16 cellular contexts compared by ENCODE assay signal in genomic region chr3:151232991-151233390, GRCh38. TPM values are rescaled to one million over a fixed set of nuclear protein-coding genes. Genes with fewer than 3 reads are reported as not detected.
DNase-seq lines count a peak whose midpoint lies in the region; ATAC-seq and TF ChIP-seq lines count a peak whose summit lies in the region.
"Had no signal": no experiment of that assay in that cellular context is flagged by ENCODE, and none has a peak within 500 bp of the region (broad histone marks: within the 10 kb centered on the region; RNA-seq: fewer than 3 reads in every experiment).

No MANE protein-coding gene starts in this region.

- H3K4me3 Mint-ChIP-seq in activated CD4-positive, alpha-beta T cell treated with anti-CD3 and anti-CD28 coated beads, Interleukin-2, amount 10 ng/mL, durations not matched to agents 24 days and 14 days: no peak overlapping the region
- H3K4me3 Mint-ChIP-seq in WTC11 (no peak overlapping the region), naive B cell (peak overlapping the region in 1 of 8 donors; percentile 57)
- H3K4me3 Mint-ChIP-seq in stimulated activated memory B cell treated with anti-CD40 and anti-IgM and Interleukin-4, amounts not matched to agents 10 μg/mL and 1 μg/mL and 100 μg/mL, for 72 hours: no peak overlapping the region

- POLR2A ChIA-PET in WTC11 (lab: Charles Lee): no interaction called here

- no peaks in the 10 kb centered on the region for H3K9me3 Mint-ChIP-seq in activated CD4-positive, alpha-beta T cell treated with anti-CD3 and anti-CD28 coated beads, Interleukin-2, amount 10 ng/mL, durations not matched to agents 24 days and 14 days
- H3K9me3 Mint-ChIP-seq in WTC11: peaks cover 7% of the 10 kb centered on the region
- H3K9me3 Mint-ChIP-seq in naive B cell: peaks cover 0 to 3% (median 0%) of the 10 kb centered on the region in 7 donors
- no peaks in the 10 kb centered on the region for H3K9me3 Mint-ChIP-seq in stimulated activated memory B cell treated with anti-CD40 and anti-IgM and Interleukin-4, amounts not matched to agents 10 μg/mL and 1 μg/mL and 100 μg/mL, for 72 hours
- H3K9me3 Mint-ChIP-seq: CD8-positive, alpha-beta memory T cell had no signal

- H3K36me3 Mint-ChIP-seq in activated CD4-positive, alpha-beta T cell treated with anti-CD3 and anti-CD28 coated beads, Interleukin-2, amount 10 ng/mL, durations not matched to agents 24 days and 14 days (ENCODE audit: low read depth): no peaks in the 10 kb centered on the region
- H3K36me3 Mint-ChIP-seq in WTC11: peaks cover 12% of the 10 kb centered on the region
- H3K36me3 Mint-ChIP-seq in naive B cell: peaks cover 5 to 8% of the 10 kb centered on the region in 2 donors
- H3K36me3 Mint-ChIP-seq in stimulated activated memory B cell treated with anti-CD40 and anti-IgM and Interleukin-4, amounts not matched to agents 10 μg/mL and 1 μg/mL and 100 μg/mL, for 72 hours: no peaks in the 10 kb centered on the region
- H3K36me3 Mint-ChIP-seq: CD8-positive, alpha-beta memory T cell had no signal

- H3K4me1 Mint-ChIP-seq in activated CD4-positive, alpha-beta T cell treated with anti-CD3 and anti-CD28 coated beads, Interleukin-2, amount 10 ng/mL, durations not matched to agents 24 days and 14 days: peaks cover 24% of the 10 kb centered on the region
- H3K4me1 Mint-ChIP-seq in WTC11 (peaks cover 41% of the 10 kb centered on the region), naive B cell (peaks cover 38 to 60% (median 54%) of the 10 kb centered on the region in 3 donors)
- peaks cover 21% of the 10 kb centered on the region for H3K4me1 Mint-ChIP-seq in stimulated activated memory B cell treated with anti-CD40 and anti-IgM and Interleukin-4, amounts not matched to agents 10 μg/mL and 1 μg/mL and 100 μg/mL, for 72 hours

- peak; percentile 34 for DNase-seq in activated CD4-positive, alpha-beta T cell treated with anti-CD3 and anti-CD28 coated beads, Interleukin-2, amount 10 ng/mL, durations not matched to agents 24 days and 14 days
- no peak for DNase-seq in activated CD4-positive, alpha-beta T cell treated with anti-CD3 and anti-CD28 coated beads, Interleukin-2, amount 50 U/mL, for 48 hours
- no peak for DNase-seq in WTC11 (ENCODE audit: low spot score)
- no peak for DNase-seq in naive B cell
- DNase-seq in NAMALWA (ENCODE audit: low spot score): no peak
- DNase-seq in NCI-H187 (lab: John Stamatoyannopoulos, UW): no peak
- no peak for DNase-seq in foreskin fibroblast
- DNase-seq: 8988T; AML-193; Caco-2; CD8-positive, alpha-beta memory T cell; DND-41; GDM1 had no signal

- TF ChIP-seq CTCF in WTC11 (IDR thresholded peaks at IDR 0.05) (no peak), foreskin fibroblast (IDR thresholded peaks at IDR 0.05; ENCODE audit: low read depth, low read length) (no peak)

- no peak overlapping the region for H3K27ac Mint-ChIP-seq in activated CD4-positive, alpha-beta T cell treated with anti-CD3 and anti-CD28 coated beads, Interleukin-2, amount 10 ng/mL, durations not matched to agents 24 days and 14 days
- peak overlapping the region; percentile 88 for H3K27ac Mint-ChIP-seq in WTC11
- H3K27ac Mint-ChIP-seq in naive B cell: peak overlapping the region in 5 of 6 donors; percentile 45 to 99 (median 60)
- H3K27ac Mint-ChIP-seq in stimulated activated memory B cell treated with anti-CD40 and anti-IgM and Interleukin-4, amounts not matched to agents 10 μg/mL and 1 μg/mL and 100 μg/mL, for 72 hours: peak overlapping the region; percentile 26

- no peak overlapping the region for H3K4me3 ChIP-seq in foreskin fibroblast (ENCODE audit: low read depth in 1 of 2, low read length in 2 of 2)
- H3K4me3 ChIP-seq: BLaER1 had no signal

- peak; percentile 56 for ATAC-seq in WTC11
- ATAC-seq in naive B cell (ENCODE audit: low read depth in 2 of 2): no peak
- ATAC-seq in stimulated activated memory B cell treated with anti-CD40 and anti-IgM and Interleukin-4, amounts not matched to agents 10 μg/mL and 1 μg/mL and 100 μg/mL, for 72 hours: no peak

- no peaks in the 10 kb centered on the region for H3K27me3 Mint-ChIP-seq in activated CD4-positive, alpha-beta T cell treated with anti-CD3 and anti-CD28 coated beads, Interleukin-2, amount 10 ng/mL, durations not matched to agents 24 days and 14 days
- H3K27me3 Mint-ChIP-seq in WTC11 (ENCODE audit: low read depth) (no peaks in the 10 kb centered on the region), naive B cell (no peaks in the 10 kb centered on the region)
- H3K27me3 Mint-ChIP-seq in stimulated activated memory B cell treated with anti-CD40 and anti-IgM and Interleukin-4, amounts not matched to agents 10 μg/mL and 1 μg/mL and 100 μg/mL, for 72 hours: no peaks in the 10 kb centered on the region
- H3K27me3 Mint-ChIP-seq: CD8-positive, alpha-beta memory T cell had no signal

- CTCF ChIA-PET in WTC11 (lab: Charles Lee): interaction anchor here (1.3 kb wide), 1 partner anchor 34 kb away, joined by 4 read pairs; no protein-coding TSS in a partner anchor

- intact Hi-C loops in activated CD4-positive, alpha-beta T cell treated with anti-CD3 and anti-CD28 coated beads, Interleukin-2, amount 10 ng/mL, durations not matched to agents 24 days and 14 days (cut with micrococcal nuclease): no loop called here

TF ChIP-seq in WTC11, 78 proteins besides CTCF, POLR2A, EP300 and RAD21 (continues in another document):
- TF ChIP-seq ZNF396 (CRISPR knock-in tag; IDR thresholded peaks at IDR 0.05; ENCODE audit: borderline replicate concordance) (no peak), FOXJ3 (CRISPR knock-in tag; IDR thresholded peaks at IDR 0.05; ENCODE audit: borderline replicate concordance) (no peak), SOX15 (CRISPR knock-in tag; IDR thresholded peaks at IDR 0.05) (no peak), E2F5 (CRISPR knock-in tag; IDR thresholded peaks at IDR 0.05) (no peak), PREB (CRISPR knock-in tag; IDR thresholded peaks at IDR 0.05; ENCODE audit: borderline replicate concordance) (no peak), CREB1 (CRISPR knock-in tag; IDR thresholded peaks at IDR 0.05) (no peak), FOXK1 (CRISPR knock-in tag; IDR thresholded peaks at IDR 0.05) (no peak), MAX (CRISPR knock-in tag; IDR thresholded peaks at IDR 0.05) (no peak), HMGA2 (CRISPR knock-in tag; IDR thresholded peaks at IDR 0.05) (no peak), ZNF416 (CRISPR knock-in tag; IDR thresholded peaks at IDR 0.05) (no peak), ATF1 (CRISPR knock-in tag; IDR thresholded peaks at IDR 0.05) (no peak)

RNA-seq across cellular contexts. Expression of gene GPR171, which starts 30.0 kb away (rescaled TPM):
- total RNA-seq in activated CD4-positive, alpha-beta T cell treated with anti-CD3 and anti-CD28 coated beads, Interleukin-2, amount 10 ng/mL, durations not matched to agents 24 days and 14 days: 159 and 164 TPM in 2 replicates
- total RNA-seq in WTC11 (2021): 0.17 to 0.32 TPM in 2 of 3 replicates, not detected in the other
- 1 to 10 TPM in 4 of 6 donors, under 1 TPM in 2; 0.62 to 4.7 (median 1.7) TPM for polyA plus RNA-seq in naive B cell (ENCODE audit: low read depth in 6 of 6)
- total RNA-seq: Caco-2, HT-29 had no signal

RNA-seq across cellular contexts. Expression of gene P2RY14, which starts 45.4 kb away (rescaled TPM):
- total RNA-seq in activated CD4-positive, alpha-beta T cell treated with anti-CD3 and anti-CD28 coated beads, Interleukin-2, amount 10 ng/mL, durations not matched to agents 24 days and 14 days: 2.5 and 3.0 TPM in 2 replicates
- 0.07 TPM in 1 of 3 replicates, not detected in the others for total RNA-seq in WTC11 (2021)
- 10 to 100 TPM; 35.9 to 74.9 (median 53.4) TPM for polyA plus RNA-seq in naive B cell (ENCODE audit: low read depth in 6 of 6)
- total RNA-seq: Caco-2, HT-29 had no signal

Comparison
In these comparisons a context has a peak if more than half of its experiments do, and no peak if none do; other contexts are left out.
1. RNA of gene GPR171, which starts 30.0 kb away (total RNA-seq): 159 to 164 TPM in activated CD4-positive, alpha-beta T cell treated with anti-CD3 and anti-CD28 coated beads, Interleukin-2, amount 10 ng/mL, durations not matched to agents 24 days and 14 days; 0.17 to 0.32 TPM in WTC11; every median in the first group is over 100 times any median in the second.